In genomic region chr15:98776607-98777281, GRCh38 we compare ENCODE assay signal across 8 cellular contexts.
DNase-seq lines count a peak whose midpoint lies in the region; ATAC-seq and TF ChIP-seq lines count a peak whose summit lies in the region.

No MANE protein-coding gene starts in this region.

- DNase-seq in COR-L47 (lab: John Stamatoyannopoulos, UW): peak; percentile 57
- DNase-seq in NCI-H2107 treated with DMSO at 0.1 percent for 48 hours (lab: John Stamatoyannopoulos, UW; ENCODE audit: unreplicated experiment): peak; percentile 70
- peak; percentile 96 for DNase-seq in choroid plexus epithelial cell (ENCODE audit: low read depth)
- DNase-seq in ovary: peak; percentile 79 to 88 (median 82)
- DNase-seq in SW 1271 (lab: John Stamatoyannopoulos, UW): no peak
- DNase-seq in RKO (ENCODE audit: low spot score): no peak
- no peak for DNase-seq in HuH-7 (ENCODE audit: low spot score)

- no peaks in the 10 kb centered on the region for H3K9me3 ChIP-seq in ovary

- no peak for TF ChIP-seq EP300 in ovary (IDR thresholded peaks at IDR 0.05)

- H3K4me1 ChIP-seq in ovary (ENCODE audit: insufficient read depth): peaks cover 13% of the 10 kb centered on the region

- WGBS in ovary, 3 donors: 7 to 22% (median 15%) methylated on average over 16 of the region's 16 CpGs

- peak overlapping the region; percentile 39 to 70 for H3K27ac ChIP-seq in ovary

- H3K36me3 ChIP-seq in ovary: no peaks in the 10 kb centered on the region

- TF ChIP-seq CTCF in choroid plexus epithelial cell (conservative IDR thresholded peaks at IDR 0.05; ENCODE audit: low read depth, low read length) (peak; percentile 10), ovary (IDR thresholded peaks at IDR 0.05) (no peak)

- H3K4me3 ChIP-seq in choroid plexus epithelial cell (ENCODE audit: low read depth, low read length) (no peak overlapping the region), ovary (no peak overlapping the region)

- peak; percentile 84 for ATAC-seq in GM21447 (IDR thresholded peaks at IDR 0.05; ENCODE audit: unreplicated experiment)

- intact Hi-C loops in ovary (cut with DNase I): loop anchor here (5.0 to 10.0 kb wide), 4 partner anchors 68 to 278 kb away; no protein-coding TSS in a partner anchor

- H3K27me3 ChIP-seq in ovary: no peaks in the 10 kb centered on the region

- TF ChIP-seq POLR2A in ovary (IDR thresholded peaks at IDR 0.05): no peak

Comparison
In these comparisons a context has a peak if more than half of its experiments do, and no peak if none do; other contexts are left out.
1. DNase-seq: peak in COR-L47 (single experiment), NCI-H2107 treated with DMSO at 0.1 percent for 48 hours (single experiment), choroid plexus epithelial cell (single experiment) and ovary (5 of 5); none in SW 1271 (0 of 2), RKO (single experiment) and HuH-7 (single experiment).